ENCODE assay signal across 9 cellular contexts in genomic region chr6:11414564-11414963, GRCh38.
A peak's percentile ranks its signal among the peaks of the same experiment; 100 is the strongest.
DNase-seq lines count a peak whose midpoint lies in the region; ATAC-seq and TF ChIP-seq lines count a peak whose summit lies in the region.
"Had no signal": no experiment of that assay in that cellular context is flagged by ENCODE, and none has a peak within 500 bp of the region (broad histone marks: within the 10 kb centered on the region; RNA-seq: fewer than 3 reads in every experiment).

No MANE protein-coding gene starts in this region.

- no peaks in the 10 kb centered on the region for H3K79me2 ChIP-seq in mammary epithelial cell (ENCODE audit: insufficient read depth, low read length)

- H2AFZ ChIP-seq in mammary epithelial cell (ENCODE audit: low read depth, low read length), result no peak overlapping the region

- TF ChIP-seq CTCF in mammary epithelial cell (conservative IDR thresholded peaks at IDR 0.05 in 1 of 2, IDR thresholded peaks at IDR 0.05 in 1 of 2; ENCODE audit: extremely low read depth in 1 of 2, insufficient read depth in 1 of 2, low read depth in 1 of 2, low read length in 2 of 2) (no peak), upper lobe of right lung (IDR thresholded peaks at IDR 0.05) (no peak)

- H4K20me1 ChIP-seq in mammary epithelial cell (ENCODE audit: insufficient read depth, low read length), result no peaks in the 10 kb centered on the region
- H4K20me1 ChIP-seq: BLaER1 had no signal

- H3K4me2 ChIP-seq in mammary epithelial cell (ENCODE audit: insufficient read depth, low read depth, low read length), result peak overlapping the region; percentile 57
- H3K4me2 ChIP-seq: BLaER1 had no signal

- BruUV-seq in mammary epithelial cell (replicated peaks; lab: Mats Ljungman, UMichigan), result no TSS peak

- H3K4me1 ChIP-seq in mammary epithelial cell (ENCODE audit: insufficient read depth, low read length), result peaks cover 4% of the 10 kb centered on the region
- peaks cover 11% of the 10 kb centered on the region for H3K4me1 ChIP-seq in upper lobe of right lung

- peak overlapping the region; percentile 56 for H3K9ac ChIP-seq in mammary epithelial cell (ENCODE audit: insufficient read depth, low read length)
- H3K9ac ChIP-seq: BLaER1 had no signal

- intact Hi-C loops in mammary epithelial cell (cut with micrococcal nuclease) (loop anchor here (1.0 to 10.0 kb wide), 4 partner anchors 70 to 320 kb away; partner anchors contain the start of genes NEDD9 and SMIM13), upper lobe of right lung (cut with DNase I) (no loop called here)

- 64% methylated on average over 1 of the region's 1 CpG for WGBS in mammary epithelial cell (ENCODE audit: low coverage, missing lambda C conversion rate)

- H3K36me3 ChIP-seq in mammary epithelial cell (ENCODE audit: insufficient read depth, low read length) (no peaks in the 10 kb centered on the region), upper lobe of right lung (no peaks in the 10 kb centered on the region)
- H3K36me3 ChIP-seq: BLaER1 had no signal

- CTCF ChIA-PET in mammary epithelial cell (lab: Charles Lee; ENCODE audit: low non-redundant PET), result interaction anchor here (0.6 kb wide), 2 partner anchors 117 to 145 kb away, joined by 3 to 12 read pairs; no protein-coding TSS in a partner anchor

- H3K4me3 ChIP-seq in mammary epithelial cell (replicated peaks in 1 of 3; ENCODE audit: insufficient read depth in 1 of 3, low read depth in 2 of 3, low read length in 3 of 3), result peak overlapping the region in 1 of 3 experiments; percentile 26
- H3K4me3 ChIP-seq in upper lobe of right lung, result no peak overlapping the region
- H3K4me3 ChIP-seq: BLaER1 had no signal

- H3K27ac ChIP-seq in mammary epithelial cell (ENCODE audit: insufficient read depth, low read depth, low read length), result peak overlapping the region; percentile 96
- H3K27ac ChIP-seq in upper lobe of right lung, result no peak overlapping the region
- H3K27ac ChIP-seq: BLaER1 had no signal

- H3K9me3 ChIP-seq in mammary epithelial cell (replicated peaks; ENCODE audit: insufficient read depth, low read length), result no peaks in the 10 kb centered on the region
- no peaks in the 10 kb centered on the region for H3K9me3 ChIP-seq in upper lobe of right lung

- dilution Hi-C loops in mammary epithelial cell (cut with HindIII; ENCODE audit: low sequenced_read_pairs), result no loop called here

- peak; percentile 85 for ATAC-seq in upper lobe of right lung
- ATAC-seq in HG03095 (IDR thresholded peaks at IDR 0.05; ENCODE audit: unreplicated experiment), result no peak

- in situ Hi-C loops in mammary epithelial cell (cut with MboI; ENCODE audit: low sequenced_read_pairs in 2 of 2), result no loop called here

- DNase-seq in activated T-cell treated with anti-CD3 and anti-CD28 coated beads for 4 hours, result peak; percentile 11
- no peak for DNase-seq in activated T-cell treated with anti-CD3 and anti-CD28 coated beads, Interleukin-2, amount 50 U/mL, for 48 hours
- peak; percentile 23 for DNase-seq in NCI-H1048 (lab: John Stamatoyannopoulos, UW)
- DNase-seq in mammary epithelial cell, result peak; percentile 93
- DNase-seq in upper lobe of right lung, result no peak
- no peak for DNase-seq in dermis blood vessel endothelial cell
- no peak for DNase-seq in stimulated activated CD8-positive, alpha-beta memory T cell treated with anti-CD3 and anti-CD28 coated beads, Interleukin-4, amount 100 ng/mL, for 48 hours

- H3K27me3 ChIP-seq in mammary epithelial cell (ENCODE audit: insufficient read depth, low read length) (no peaks in the 10 kb centered on the region), upper lobe of right lung (no peaks in the 10 kb centered on the region)
- H3K27me3 ChIP-seq: BLaER1 had no signal

Comparison
In these comparisons a context has a peak if more than half of its experiments do, and no peak if none do; other contexts are left out.
1. DNase-seq: peak in activated T-cell treated with anti-CD3 and anti-CD28 coated beads for 4 hours (single experiment), NCI-H1048 (single experiment) and mammary epithelial cell (single experiment); none in activated T-cell treated with anti-CD3 and anti-CD28 coated beads, Interleukin-2, amount 50 U/mL, for 48 hours (0 of 2), upper lobe of right lung (single experiment), dermis blood vessel endothelial cell (single experiment) and stimulated activated CD8-positive, alpha-beta memory T cell treated with anti-CD3 and anti-CD28 coated beads, Interleukin-4, amount 100 ng/mL, for 48 hours (single experiment).